7 cellular contexts compared by ENCODE assay signal in the genomic region with DNA sequence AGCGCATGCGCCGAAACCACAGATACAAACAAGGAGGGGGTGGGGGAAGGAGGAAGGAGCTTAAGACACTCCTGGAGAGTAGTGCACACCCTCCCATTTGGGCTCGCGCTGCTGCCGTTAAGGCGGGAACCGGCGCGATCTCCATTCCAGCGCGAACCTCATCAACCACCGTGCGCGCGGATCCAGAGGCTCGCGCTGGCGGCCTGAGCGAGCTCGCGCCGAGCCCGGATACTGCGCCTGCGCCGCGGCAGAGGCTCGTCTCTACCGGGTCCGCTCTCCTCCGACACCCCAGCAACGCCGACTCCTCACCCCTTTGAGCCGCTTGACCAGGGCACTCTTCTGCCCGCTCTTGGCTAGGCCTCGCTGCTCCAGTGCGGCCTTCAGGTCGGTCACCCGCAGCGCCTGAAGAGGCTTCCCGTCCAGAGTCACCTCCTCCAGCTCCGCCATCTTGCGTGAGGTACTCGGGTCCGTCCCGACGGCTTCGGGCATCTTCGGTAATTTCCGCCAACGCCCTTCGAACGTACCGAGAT. TPM values are rescaled to one million over a fixed set of nuclear protein-coding genes. Genes with fewer than 3 reads are reported as not detected.
A peak's percentile ranks its signal among the peaks of the same experiment; 100 is the strongest.
DNase-seq lines count a peak whose midpoint lies in the region; ATAC-seq and TF ChIP-seq lines count a peak whose summit lies in the region.

A gene with protein sequence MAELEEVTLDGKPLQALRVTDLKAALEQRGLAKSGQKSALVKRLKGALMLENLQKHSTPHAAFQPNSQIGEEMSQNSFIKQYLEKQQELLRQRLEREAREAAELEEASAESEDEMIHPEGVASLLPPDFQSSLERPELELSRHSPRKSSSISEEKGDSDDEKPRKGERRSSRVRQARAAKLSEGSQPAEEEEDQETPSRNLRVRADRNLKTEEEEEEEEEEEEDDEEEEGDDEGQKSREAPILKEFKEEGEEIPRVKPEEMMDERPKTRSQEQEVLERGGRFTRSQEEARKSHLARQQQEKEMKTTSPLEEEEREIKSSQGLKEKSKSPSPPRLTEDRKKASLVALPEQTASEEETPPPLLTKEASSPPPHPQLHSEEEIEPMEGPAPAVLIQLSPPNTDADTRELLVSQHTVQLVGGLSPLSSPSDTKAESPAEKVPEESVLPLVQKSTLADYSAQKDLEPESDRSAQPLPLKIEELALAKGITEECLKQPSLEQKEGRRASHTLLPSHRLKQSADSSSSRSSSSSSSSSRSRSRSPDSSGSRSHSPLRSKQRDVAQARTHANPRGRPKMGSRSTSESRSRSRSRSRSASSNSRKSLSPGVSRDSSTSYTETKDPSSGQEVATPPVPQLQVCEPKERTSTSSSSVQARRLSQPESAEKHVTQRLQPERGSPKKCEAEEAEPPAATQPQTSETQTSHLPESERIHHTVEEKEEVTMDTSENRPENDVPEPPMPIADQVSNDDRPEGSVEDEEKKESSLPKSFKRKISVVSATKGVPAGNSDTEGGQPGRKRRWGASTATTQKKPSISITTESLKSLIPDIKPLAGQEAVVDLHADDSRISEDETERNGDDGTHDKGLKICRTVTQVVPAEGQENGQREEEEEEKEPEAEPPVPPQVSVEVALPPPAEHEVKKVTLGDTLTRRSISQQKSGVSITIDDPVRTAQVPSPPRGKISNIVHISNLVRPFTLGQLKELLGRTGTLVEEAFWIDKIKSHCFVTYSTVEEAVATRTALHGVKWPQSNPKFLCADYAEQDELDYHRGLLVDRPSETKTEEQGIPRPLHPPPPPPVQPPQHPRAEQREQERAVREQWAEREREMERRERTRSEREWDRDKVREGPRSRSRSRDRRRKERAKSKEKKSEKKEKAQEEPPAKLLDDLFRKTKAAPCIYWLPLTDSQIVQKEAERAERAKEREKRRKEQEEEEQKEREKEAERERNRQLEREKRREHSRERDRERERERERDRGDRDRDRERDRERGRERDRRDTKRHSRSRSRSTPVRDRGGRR (minus strand): TSS at position 471 of the 530 bp plus-strand sequence. CDS start 24 bp downstream, at position 447.

- CTCF ChIA-PET in SK-N-SH (lab: Yijun Ruan, JAX) = interaction anchor here (0.7 to 3.4 kb wide), 17 partner anchors 10 to 222 kb away, joined by 3 to 21 read pairs (median 3); a partner anchor contains a TSS

- TF ChIP-seq CTCF in SK-N-SH (IDR thresholded peaks at IDR 0.05) = no peak
- no peak for TF ChIP-seq CTCF in lower lobe of right lung (IDR thresholded peaks at IDR 0.05)

- TF ChIP-seq EP300 in SK-N-SH (IDR thresholded peaks at IDR 0.05; ENCODE audit: borderline replicate concordance in 1 of 2, low read depth in 1 of 2, low read length in 1 of 2) = no peak

- POLR2A ChIA-PET in SK-N-SH (lab: Yijun Ruan, JAX) = interaction anchor here (0.6 to 2.1 kb wide), 13 partner anchors 12 to 227 kb away, joined by 3 to 11 read pairs (median 6); a partner anchor contains a TSS

- H3K79me2 ChIP-seq in SK-N-SH (ENCODE audit: insufficient read depth) = peaks cover 84% of the 10 kb centered on the region

- H4K20me1 ChIP-seq in SK-N-SH (ENCODE audit: insufficient read depth) = peaks cover 58% of the 10 kb centered on the region

- H3K9me3 ChIP-seq in SK-N-SH = no peaks in the 10 kb centered on the region
- H3K9me3 ChIP-seq in lower lobe of right lung = no peaks in the 10 kb centered on the region

- H3K9ac ChIP-seq in SK-N-SH = peak within 1 kb of the TSS; percentile 95

- H3K27ac ChIP-seq in SK-N-SH (ENCODE audit: low read depth in 2 of 2, low read length in 1 of 2) (peak within 1 kb of the TSS; percentile 93 to 96), cingulate gyrus (ENCODE audit: low read depth, low read length) (peak within 1 kb of the TSS; percentile 98), lower lobe of right lung (peak within 1 kb of the TSS; percentile 93)

- H2AFZ ChIP-seq in SK-N-SH (ENCODE audit: low read depth) = peak within 1 kb of the TSS; percentile 75

- H3K4me3 ChIP-seq in SK-N-SH (ENCODE audit: low read depth in 2 of 2, low read length in 1 of 2) (peak within 1 kb of the TSS; percentile 77 to 94), lower lobe of right lung (peak within 1 kb of the TSS; percentile 68)

- DNase-seq in SK-N-SH = peak; percentile 82
- peak; percentile 83 for DNase-seq in lower lobe of right lung
- DNase-seq in stimulated activated CD8-positive, alpha-beta memory T cell treated with anti-CD3 and anti-CD28 coated beads, Interleukin-12 subunit alpha, Interleukin-12 subunit beta, amount 100 ng/mL, for 24 hours (ENCODE audit: extremely low read depth) = peak; percentile 45
- no peak for DNase-seq in NCI-H146 treated with DMSO at 0.1 percent for 48 hours (lab: John Stamatoyannopoulos, UW; ENCODE audit: unreplicated experiment)

- H3K4me2 ChIP-seq in SK-N-SH = peak within 1 kb of the TSS; percentile 86

- H3F3A ChIP-seq in SK-N-SH (replicated peaks; ENCODE audit: insufficient read depth) = no peaks in the 10 kb centered on the region

- under 1% methylated on average over 33 of the region's 55 CpGs for WGBS in SK-N-SH (ENCODE audit: low lambda C conversion rate)

- H3K27me3 ChIP-seq in SK-N-SH (ENCODE audit: insufficient read depth) = no peaks in the 10 kb centered on the region
- H3K27me3 ChIP-seq in lower lobe of right lung (ENCODE audit: low read depth) = no peaks in the 10 kb centered on the region

- no peaks in the 10 kb centered on the region for H3K9me2 ChIP-seq in SK-N-SH

- intact Hi-C loops in lower lobe of right lung (cut with DNase I) = no loop called here

- peaks cover 47 to 52% of the 10 kb centered on the region in 2 experiments for H3K36me3 ChIP-seq in SK-N-SH (replicated peaks in 1 of 2; ENCODE audit: control insufficient read depth in 1 of 2, insufficient read depth in 2 of 2, low read length in 1 of 2)
- H3K36me3 ChIP-seq in lower lobe of right lung = peaks cover 57% of the 10 kb centered on the region

- no peak for TF ChIP-seq RAD21 in SK-N-SH (IDR thresholded peaks at IDR 0.05; ENCODE audit: low read length)

- H3K4me1 ChIP-seq in SK-N-SH (ENCODE audit: control insufficient read depth in 1 of 2, insufficient read depth in 2 of 2, low read depth in 1 of 2, low read length in 1 of 2) (peaks cover 7 to 20% of the 10 kb centered on the region in 2 experiments; a peak in 3 of 4 replicates), lower lobe of right lung (peaks cover 72% of the 10 kb centered on the region)

- peak; percentile 25 for ATAC-seq in GM18861 (IDR thresholded peaks at IDR 0.05; ENCODE audit: unreplicated experiment)
- peak; percentile 14 for ATAC-seq in HG02981 (IDR thresholded peaks at IDR 0.05; ENCODE audit: unreplicated experiment)
- peak; percentile 74 to 80 for ATAC-seq in lower lobe of right lung

TF ChIP-seq in SK-N-SH, 30 proteins besides CTCF, POLR2A, EP300 and RAD21 (continues in another document):
- TF ChIP-seq YY1 (IDR thresholded peaks at IDR 0.05; ENCODE audit: low read depth) (peak; percentile 92), TCF12 (IDR thresholded peaks at IDR 0.05) (no peak), POLR2AphosphoS5 (IDR thresholded peaks at IDR 0.05; ENCODE audit: low read depth, low read length) (peak; percentile 68), MXI1 (IDR thresholded peaks at IDR 0.05; ENCODE audit: low read depth, low read length) (no peak), RCOR1 (IDR thresholded peaks at IDR 0.05; ENCODE audit: low read length) (no peak), JUND (IDR thresholded peaks at IDR 0.05) (no peak)
- TF ChIP-seq, protein P1, sequence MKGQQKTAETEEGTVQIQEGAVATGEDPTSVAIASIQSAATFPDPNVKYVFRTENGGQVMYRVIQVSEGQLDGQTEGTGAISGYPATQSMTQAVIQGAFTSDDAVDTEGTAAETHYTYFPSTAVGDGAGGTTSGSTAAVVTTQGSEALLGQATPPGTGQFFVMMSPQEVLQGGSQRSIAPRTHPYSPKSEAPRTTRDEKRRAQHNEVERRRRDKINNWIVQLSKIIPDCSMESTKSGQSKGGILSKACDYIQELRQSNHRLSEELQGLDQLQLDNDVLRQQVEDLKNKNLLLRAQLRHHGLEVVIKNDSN (IDR thresholded peaks at IDR 0.05; ENCODE audit: borderline replicate concordance, low read depth) = no peak
- TF ChIP-seq, protein P2, sequence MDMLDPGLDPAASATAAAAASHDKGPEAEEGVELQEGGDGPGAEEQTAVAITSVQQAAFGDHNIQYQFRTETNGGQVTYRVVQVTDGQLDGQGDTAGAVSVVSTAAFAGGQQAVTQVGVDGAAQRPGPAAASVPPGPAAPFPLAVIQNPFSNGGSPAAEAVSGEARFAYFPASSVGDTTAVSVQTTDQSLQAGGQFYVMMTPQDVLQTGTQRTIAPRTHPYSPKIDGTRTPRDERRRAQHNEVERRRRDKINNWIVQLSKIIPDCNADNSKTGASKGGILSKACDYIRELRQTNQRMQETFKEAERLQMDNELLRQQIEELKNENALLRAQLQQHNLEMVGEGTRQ (IDR thresholded peaks at IDR 0.05; ENCODE audit: borderline replicate concordance, low read depth, low read length) = no peak
- TF ChIP-seq, protein P3, sequence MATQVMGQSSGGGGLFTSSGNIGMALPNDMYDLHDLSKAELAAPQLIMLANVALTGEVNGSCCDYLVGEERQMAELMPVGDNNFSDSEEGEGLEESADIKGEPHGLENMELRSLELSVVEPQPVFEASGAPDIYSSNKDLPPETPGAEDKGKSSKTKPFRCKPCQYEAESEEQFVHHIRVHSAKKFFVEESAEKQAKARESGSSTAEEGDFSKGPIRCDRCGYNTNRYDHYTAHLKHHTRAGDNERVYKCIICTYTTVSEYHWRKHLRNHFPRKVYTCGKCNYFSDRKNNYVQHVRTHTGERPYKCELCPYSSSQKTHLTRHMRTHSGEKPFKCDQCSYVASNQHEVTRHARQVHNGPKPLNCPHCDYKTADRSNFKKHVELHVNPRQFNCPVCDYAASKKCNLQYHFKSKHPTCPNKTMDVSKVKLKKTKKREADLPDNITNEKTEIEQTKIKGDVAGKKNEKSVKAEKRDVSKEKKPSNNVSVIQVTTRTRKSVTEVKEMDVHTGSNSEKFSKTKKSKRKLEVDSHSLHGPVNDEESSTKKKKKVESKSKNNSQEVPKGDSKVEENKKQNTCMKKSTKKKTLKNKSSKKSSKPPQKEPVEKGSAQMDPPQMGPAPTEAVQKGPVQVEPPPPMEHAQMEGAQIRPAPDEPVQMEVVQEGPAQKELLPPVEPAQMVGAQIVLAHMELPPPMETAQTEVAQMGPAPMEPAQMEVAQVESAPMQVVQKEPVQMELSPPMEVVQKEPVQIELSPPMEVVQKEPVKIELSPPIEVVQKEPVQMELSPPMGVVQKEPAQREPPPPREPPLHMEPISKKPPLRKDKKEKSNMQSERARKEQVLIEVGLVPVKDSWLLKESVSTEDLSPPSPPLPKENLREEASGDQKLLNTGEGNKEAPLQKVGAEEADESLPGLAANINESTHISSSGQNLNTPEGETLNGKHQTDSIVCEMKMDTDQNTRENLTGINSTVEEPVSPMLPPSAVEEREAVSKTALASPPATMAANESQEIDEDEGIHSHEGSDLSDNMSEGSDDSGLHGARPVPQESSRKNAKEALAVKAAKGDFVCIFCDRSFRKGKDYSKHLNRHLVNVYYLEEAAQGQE (IDR thresholded peaks at IDR 0.05; ENCODE audit: low read depth, low read length) = 0 out of 2 replicates have a peak, but pooled peaks have one; percentile 32

RNA-seq across cellular contexts. Expression of the gene that starts here (rescaled TPM):
- polyA plus RNA-seq in SK-N-SH (2012; rRNA removed) = 159 and 195 TPM in 2 replicates
- 67.5 and 71.7 TPM in 2 replicates for polyA plus RNA-seq in SK-N-SH (2012; cell fraction: cytosol; rRNA removed)
- polyA plus RNA-seq in SK-N-SH (2012; cell fraction: nucleus; rRNA removed) = 543 and 819 TPM in 2 replicates
- 163 TPM for total RNA-seq in lower lobe of right lung

Comparison
In these comparisons a context has a peak if more than half of its experiments do, and no peak if none do; other contexts are left out.
1. ATAC-seq: peak in every context shown above with its lines; median percentile 77 in lower lobe of right lung; 25 in GM18861; 14 in HG02981.